In genomic region chr2:165280356-165280755, GRCh38 we compare ENCODE assay signal across 25 cellular contexts. TPM values are rescaled to one million over a fixed set of nuclear protein-coding genes. Genes with fewer than 3 reads are reported as not detected.
DNase-seq lines count a peak whose midpoint lies in the region; ATAC-seq, FAIRE-seq and TF ChIP-seq lines count a peak whose summit lies in the region.
"Had no signal": no experiment of that assay in that cellular context is flagged by ENCODE, and none has a peak within 500 bp of the region (broad histone marks: within the 10 kb centered on the region; RNA-seq: fewer than 3 reads in every experiment).

No MANE protein-coding gene starts in this region.

- no peaks in the 10 kb centered on the region for H3K9me3 ChIP-seq in left lung
- H3K9me3 ChIP-seq: A549; BE2C; BLaER1 treated with 17β-estradiol and CSF1 and Interleukin-3, amounts not matched to agents 10 nM and 100 nM had no signal

- peaks cover 3% of the 10 kb centered on the region; the same call in 2 of the 3 replicates for H3K4me1 Mint-ChIP-seq in GM23338
- H3K4me1 Mint-ChIP-seq in natural killer cell = peaks cover 0 to 6% of the 10 kb centered on the region in 2 donors
- H3K4me1 Mint-ChIP-seq: CD8-positive, alpha-beta memory T cell had no signal

- FAIRE-seq in bronchial epithelial cell (lab: Jason Lieb, UNC) = no peak
- FAIRE-seq: A549, D721Med, GM12878, GM19239 had no signal

- no peaks in the 10 kb centered on the region for H3K79me2 ChIP-seq in GM23338 (replicated peaks; ENCODE audit: insufficient read depth)

- H3K27me3 Mint-ChIP-seq in GM23338 (ENCODE audit: insufficient read depth, low read depth, poor library complexity) (no peaks in the 10 kb centered on the region), natural killer cell (ENCODE audit: low read depth in 2 of 2) (no peaks in the 10 kb centered on the region)
- H3K27me3 Mint-ChIP-seq: CD4-positive, alpha-beta T cell had no signal

- H3K36me3 Mint-ChIP-seq in GM23338 (ENCODE audit: low read depth) (no peaks in the 10 kb centered on the region), natural killer cell (no peaks in the 10 kb centered on the region)
- H3K36me3 Mint-ChIP-seq: CD14-positive monocyte; CD8-positive, alpha-beta memory T cell had no signal

- H3K4me3 ChIP-seq in GM23338 (no peak overlapping the region), bronchial epithelial cell (ENCODE audit: low read depth, low read length) (no peak overlapping the region), left lung (no peak overlapping the region)
- H3K4me3 ChIP-seq: A549; BLaER1 treated with 17β-estradiol and CSF1 and Interleukin-3, amounts not matched to agents 10 nM and 100 nM; GM12878; GM23248 had no signal

- H3K4me1 ChIP-seq in GM23338 (ENCODE audit: insufficient read depth) = no peaks in the 10 kb centered on the region
- peaks cover 0 to 4% of the 10 kb centered on the region in 2 donors for H3K4me1 ChIP-seq in left lung
- H3K4me1 ChIP-seq: A549, BE2C had no signal

- DNase-seq in GM23338 (ENCODE audit: low spot score) = no peak
- DNase-seq in bronchial epithelial cell (ENCODE audit: low read depth) = peak; percentile 38
- no peak for DNase-seq in left lung
- DNase-seq in natural killer cell = no peak
- no peak for DNase-seq in Right ventricle myocardium inferior (ENCODE audit: missing footprints)
- no peak for DNase-seq in stimulated activated CD8-positive, alpha-beta memory T cell treated with anti-CD3 and anti-CD28 coated beads, Interleukin-4, amount 100 ng/mL, for 48 hours
- DNase-seq: 8988T; ACHN; AML-193; BE2C; CD4-positive, alpha-beta T cell; CD8-positive, alpha-beta memory T cell; DMS 273 treated with DMSO at 0.1 percent for 48 hours; DMS79; EL; GDM1; GM23248; H9; HFFc6 had no signal

- peaks cover 3% of the 10 kb centered on the region for H3K9me2 ChIP-seq in GM23338 (ENCODE audit: insufficient read depth)

- H3K27ac ChIP-seq in GM23338 (ENCODE audit: low read depth) = no peak overlapping the region
- H3K27ac ChIP-seq in left lung = peak overlapping the region in 1 of 2 donors; percentile 60
- H3K27ac ChIP-seq: A549; BLaER1 treated with 17β-estradiol and CSF1 and Interleukin-3, amounts not matched to agents 10 nM and 100 nM; GM23248 had no signal

- H3K4me3 Mint-ChIP-seq in GM23338 (no peak overlapping the region), natural killer cell (no peak overlapping the region)
- H3K4me3 Mint-ChIP-seq: CD14-positive monocyte; CD4-positive, alpha-beta T cell; CD8-positive, alpha-beta memory T cell; H9; HFFc6 had no signal

- no peaks in the 10 kb centered on the region for H4K20me1 ChIP-seq in GM23338 (replicated peaks; ENCODE audit: insufficient read depth)
- H4K20me1 ChIP-seq: BLaER1 treated with 17β-estradiol and CSF1 and Interleukin-3, amounts not matched to agents 10 nM and 100 nM had no signal

- no peaks in the 10 kb centered on the region for H3K27me3 ChIP-seq in GM23338 (ENCODE audit: insufficient read depth)
- no peaks in the 10 kb centered on the region for H3K27me3 ChIP-seq in bronchial epithelial cell (ENCODE audit: control insufficient read depth, insufficient read depth, low read length)
- no peaks in the 10 kb centered on the region for H3K27me3 ChIP-seq in left lung
- H3K27me3 ChIP-seq: BE2C; BLaER1 treated with 17β-estradiol and CSF1 and Interleukin-3, amounts not matched to agents 10 nM and 100 nM had no signal

- H3K36me3 ChIP-seq in GM23338 (ENCODE audit: insufficient read depth) (no peaks in the 10 kb centered on the region), bronchial epithelial cell (ENCODE audit: control insufficient read depth, insufficient read depth, low read length) (no peaks in the 10 kb centered on the region), left lung (no peaks in the 10 kb centered on the region)
- H3K36me3 ChIP-seq: BE2C; BLaER1 treated with 17β-estradiol and CSF1 and Interleukin-3, amounts not matched to agents 10 nM and 100 nM had no signal

- no peak overlapping the region for H3K4me2 ChIP-seq in GM23338
- H3K4me2 ChIP-seq: A549 had no signal

- H3F3A ChIP-seq in GM23338 (replicated peaks; ENCODE audit: low read depth) = no peaks in the 10 kb centered on the region

- intact Hi-C loops in left lung (cut with DNase I) = no loop called here
- intact Hi-C loops in natural killer cell (cut with micrococcal nuclease) = no loop called here
- intact Hi-C loops in Right ventricle myocardium inferior (cut with DNase I) = no loop called here

- H3K9me3 Mint-ChIP-seq in GM23338 = no peaks in the 10 kb centered on the region
- H3K9me3 Mint-ChIP-seq in natural killer cell = peaks cover 0 to 3% of the 10 kb centered on the region in 2 donors
- H3K9me3 Mint-ChIP-seq: CD4-positive, alpha-beta T cell; CD8-positive, alpha-beta memory T cell; H9; HFFc6 had no signal

- TF ChIP-seq CTCF in GM23338 (conservative IDR thresholded peaks at IDR 0.05; ENCODE audit: low read depth in 2 of 2) (no peak), bronchial epithelial cell (IDR thresholded peaks at IDR 0.05; ENCODE audit: insufficient read depth, low read length, severe bottlenecking) (no peak), left lung (IDR thresholded peaks at IDR 0.05) (no peak), natural killer cell (IDR thresholded peaks at IDR 0.05) (no peak)

- H3K27ac Mint-ChIP-seq in GM23338 (no peak overlapping the region), natural killer cell (no peak overlapping the region)
- H3K27ac Mint-ChIP-seq: CD14-positive monocyte; CD4-positive, alpha-beta T cell; CD8-positive, alpha-beta memory T cell; H9; HFFc6 had no signal

- 0 out of 2 replicates have a peak overlapping the region, but pooled peaks have one; percentile 32 for H2AFZ ChIP-seq in GM23338
- H2AFZ ChIP-seq: GM23248 had no signal

- no peak for ATAC-seq in GM23338
- peak; percentile 72 for ATAC-seq in left lung
- ATAC-seq in natural killer cell = no peak
- no peak for ATAC-seq in Right ventricle myocardium inferior
- ATAC-seq: A549, GM12878 had no signal

TF ChIP-seq in GM23338, 12 proteins besides CTCF, POLR2A, EP300 and RAD21:
- no peak for TF ChIP-seq JUNB (IDR thresholded peaks at IDR 0.05; ENCODE audit: unreplicated experiment)
- no peak for TF ChIP-seq CREB1 (CRISPR knock-in tag; IDR thresholded peaks at IDR 0.05; ENCODE audit: low read depth)
- no peak for TF ChIP-seq NANOG (IDR thresholded peaks at IDR 0.05; ENCODE audit: borderline replicate concordance)
- TF ChIP-seq STAT1 (IDR thresholded peaks at IDR 0.05; ENCODE audit: unreplicated experiment) = no peak
- no peak for TF ChIP-seq ETS1 (IDR thresholded peaks at IDR 0.05)
- no peak for TF ChIP-seq POLR2AphosphoS5 (IDR thresholded peaks at IDR 0.05; ENCODE audit: low read depth)
- no peak for TF ChIP-seq ZNF114 (CRISPR knock-in tag; IDR thresholded peaks at IDR 0.05)
- TF ChIP-seq EZH2phosphoT487 (IDR thresholded peaks at IDR 0.05; ENCODE audit: unreplicated experiment) = no peak
TF ChIP-seq in GM23338: peak in this region for 0.

RNA-seq across cellular contexts. Expression of gene SCN2A, which starts 41.1 kb away (rescaled TPM):
- 0.52 and 0.82 TPM in 2 replicates for total RNA-seq in GM23338 (2014; rRNA removed; shearing (Covaris generic))
- polyA plus RNA-seq in GM23338 (2016; fragmentation: Nextera tagmentation; extraction: Ambion mirVana) = 0.45 and 0.52 TPM in 2 replicates
- total RNA-seq in bronchial epithelial cell = under 0.01 TPM in 2 replicates
- total RNA-seq in left lung = under 1 TPM; 0.50 to 0.58 TPM
- total RNA-seq in natural killer cell = under 1 TPM in 1 of 3 donors, not detected in 2; 0.10 TPM
- 0.16 TPM for total RNA-seq in Right ventricle myocardium inferior
- total RNA-seq: CD4-positive, alpha-beta T cell; CD8-positive, alpha-beta memory T cell; GM12878 had no signal
- polyA plus RNA-seq: CD14-positive monocyte; CD8-positive, alpha-beta memory T cell had no signal
